1 cellular context compared by ENCODE assay signal in genomic region chr5:178231736-178232123, GRCh38.
TF ChIP-seq lines count a peak whose summit lies in the region.

No MANE protein-coding gene starts in this region.

TF ChIP-seq in WTC11, 78 proteins besides CTCF, POLR2A, EP300 and RAD21 (continued from another document):
- TF ChIP-seq, protein P1, sequence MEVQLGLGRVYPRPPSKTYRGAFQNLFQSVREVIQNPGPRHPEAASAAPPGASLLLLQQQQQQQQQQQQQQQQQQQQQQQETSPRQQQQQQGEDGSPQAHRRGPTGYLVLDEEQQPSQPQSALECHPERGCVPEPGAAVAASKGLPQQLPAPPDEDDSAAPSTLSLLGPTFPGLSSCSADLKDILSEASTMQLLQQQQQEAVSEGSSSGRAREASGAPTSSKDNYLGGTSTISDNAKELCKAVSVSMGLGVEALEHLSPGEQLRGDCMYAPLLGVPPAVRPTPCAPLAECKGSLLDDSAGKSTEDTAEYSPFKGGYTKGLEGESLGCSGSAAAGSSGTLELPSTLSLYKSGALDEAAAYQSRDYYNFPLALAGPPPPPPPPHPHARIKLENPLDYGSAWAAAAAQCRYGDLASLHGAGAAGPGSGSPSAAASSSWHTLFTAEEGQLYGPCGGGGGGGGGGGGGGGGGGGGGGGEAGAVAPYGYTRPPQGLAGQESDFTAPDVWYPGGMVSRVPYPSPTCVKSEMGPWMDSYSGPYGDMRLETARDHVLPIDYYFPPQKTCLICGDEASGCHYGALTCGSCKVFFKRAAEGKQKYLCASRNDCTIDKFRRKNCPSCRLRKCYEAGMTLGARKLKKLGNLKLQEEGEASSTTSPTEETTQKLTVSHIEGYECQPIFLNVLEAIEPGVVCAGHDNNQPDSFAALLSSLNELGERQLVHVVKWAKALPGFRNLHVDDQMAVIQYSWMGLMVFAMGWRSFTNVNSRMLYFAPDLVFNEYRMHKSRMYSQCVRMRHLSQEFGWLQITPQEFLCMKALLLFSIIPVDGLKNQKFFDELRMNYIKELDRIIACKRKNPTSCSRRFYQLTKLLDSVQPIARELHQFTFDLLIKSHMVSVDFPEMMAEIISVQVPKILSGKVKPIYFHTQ (CRISPR knock-in tag; IDR thresholded peaks at IDR 0.05) = no peak
- TF ChIP-seq ETV6 (CRISPR knock-in tag; IDR thresholded peaks at IDR 0.05) = no peak
- TF ChIP-seq USF2 (CRISPR knock-in tag; IDR thresholded peaks at IDR 0.05) = 0 out of 2 replicates have a peak, but pooled peaks have one; percentile 32
- 0 out of 2 replicates have a peak, but pooled peaks have one; percentile 38 for TF ChIP-seq USF1 (CRISPR knock-in tag; IDR thresholded peaks at IDR 0.05)
- TF ChIP-seq, protein P2, sequence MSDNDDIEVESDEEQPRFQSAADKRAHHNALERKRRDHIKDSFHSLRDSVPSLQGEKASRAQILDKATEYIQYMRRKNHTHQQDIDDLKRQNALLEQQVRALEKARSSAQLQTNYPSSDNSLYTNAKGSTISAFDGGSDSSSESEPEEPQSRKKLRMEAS (CRISPR knock-in tag; IDR thresholded peaks at IDR 0.05) = peak; percentile 77
- TF ChIP-seq ZBTB43 (CRISPR knock-in tag; IDR thresholded peaks at IDR 0.05) = no peak
- no peak for TF ChIP-seq AFF4 (CRISPR knock-in tag; IDR thresholded peaks at IDR 0.05; ENCODE audit: borderline replicate concordance)
- TF ChIP-seq PRRX2 (CRISPR knock-in tag; IDR thresholded peaks at IDR 0.05) = no peak
- TF ChIP-seq, protein P3, sequence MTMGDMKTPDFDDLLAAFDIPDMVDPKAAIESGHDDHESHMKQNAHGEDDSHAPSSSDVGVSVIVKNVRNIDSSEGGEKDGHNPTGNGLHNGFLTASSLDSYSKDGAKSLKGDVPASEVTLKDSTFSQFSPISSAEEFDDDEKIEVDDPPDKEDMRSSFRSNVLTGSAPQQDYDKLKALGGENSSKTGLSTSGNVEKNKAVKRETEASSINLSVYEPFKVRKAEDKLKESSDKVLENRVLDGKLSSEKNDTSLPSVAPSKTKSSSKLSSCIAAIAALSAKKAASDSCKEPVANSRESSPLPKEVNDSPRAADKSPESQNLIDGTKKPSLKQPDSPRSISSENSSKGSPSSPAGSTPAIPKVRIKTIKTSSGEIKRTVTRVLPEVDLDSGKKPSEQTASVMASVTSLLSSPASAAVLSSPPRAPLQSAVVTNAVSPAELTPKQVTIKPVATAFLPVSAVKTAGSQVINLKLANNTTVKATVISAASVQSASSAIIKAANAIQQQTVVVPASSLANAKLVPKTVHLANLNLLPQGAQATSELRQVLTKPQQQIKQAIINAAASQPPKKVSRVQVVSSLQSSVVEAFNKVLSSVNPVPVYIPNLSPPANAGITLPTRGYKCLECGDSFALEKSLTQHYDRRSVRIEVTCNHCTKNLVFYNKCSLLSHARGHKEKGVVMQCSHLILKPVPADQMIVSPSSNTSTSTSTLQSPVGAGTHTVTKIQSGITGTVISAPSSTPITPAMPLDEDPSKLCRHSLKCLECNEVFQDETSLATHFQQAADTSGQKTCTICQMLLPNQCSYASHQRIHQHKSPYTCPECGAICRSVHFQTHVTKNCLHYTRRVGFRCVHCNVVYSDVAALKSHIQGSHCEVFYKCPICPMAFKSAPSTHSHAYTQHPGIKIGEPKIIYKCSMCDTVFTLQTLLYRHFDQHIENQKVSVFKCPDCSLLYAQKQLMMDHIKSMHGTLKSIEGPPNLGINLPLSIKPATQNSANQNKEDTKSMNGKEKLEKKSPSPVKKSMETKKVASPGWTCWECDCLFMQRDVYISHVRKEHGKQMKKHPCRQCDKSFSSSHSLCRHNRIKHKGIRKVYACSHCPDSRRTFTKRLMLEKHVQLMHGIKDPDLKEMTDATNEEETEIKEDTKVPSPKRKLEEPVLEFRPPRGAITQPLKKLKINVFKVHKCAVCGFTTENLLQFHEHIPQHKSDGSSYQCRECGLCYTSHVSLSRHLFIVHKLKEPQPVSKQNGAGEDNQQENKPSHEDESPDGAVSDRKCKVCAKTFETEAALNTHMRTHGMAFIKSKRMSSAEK (CRISPR knock-in tag; IDR thresholded peaks at IDR 0.05; ENCODE audit: borderline replicate concordance) = no peak
- TF ChIP-seq ZNF121 (CRISPR knock-in tag; IDR thresholded peaks at IDR 0.05) = no peak
- no peak for TF ChIP-seq E2F4 (CRISPR knock-in tag; IDR thresholded peaks at IDR 0.05; ENCODE audit: borderline replicate concordance, low read depth)
